ENCODE assay signal across 31 cellular contexts in the genomic region with DNA sequence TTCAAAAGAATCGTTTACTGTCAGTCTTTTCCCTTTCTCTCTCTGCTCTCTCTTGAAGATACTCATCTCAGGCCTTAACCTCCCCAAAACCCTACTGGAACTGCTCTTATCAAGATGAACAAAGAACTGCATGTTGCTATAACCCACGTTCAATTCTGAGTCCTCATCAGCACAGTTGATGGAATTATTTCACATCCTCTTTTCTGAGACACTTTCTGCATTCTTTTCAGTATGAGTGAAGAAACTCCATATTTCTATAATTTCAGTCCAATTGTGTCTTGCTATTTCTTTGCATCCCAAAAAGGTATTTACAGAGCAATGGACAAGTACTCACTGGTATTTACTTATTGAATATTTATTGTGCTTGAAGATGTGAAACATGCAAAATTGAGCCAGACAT.
"Had no signal": no experiment of that assay in that cellular context is flagged by ENCODE, and none has a peak within 500 bp of the region (broad histone marks: within the 10 kb centered on the region; RNA-seq: fewer than 3 reads in every experiment).

No MANE protein-coding gene starts in this region.

- H3K27me3 ChIP-seq: brain microvascular endothelial cell, esophagus muscularis mucosa, foreskin keratinocyte, heart left ventricle, neutrophil, stomach, thyroid gland, upper lobe of left lung, vagina had no signal

- H3K36me3 ChIP-seq: brain microvascular endothelial cell, esophagus muscularis mucosa, heart left ventricle, neutrophil, stomach, thyroid gland, upper lobe of left lung, vagina had no signal

- DNase-seq: activated CD4-positive, alpha-beta memory T cell treated with anti-CD3 and anti-CD28 coated beads for 36 hours; activated CD4-positive, alpha-beta T cell treated with anti-CD3 and anti-CD28 coated beads, Interleukin-2, amount 10 ng/mL, durations not matched to agents 24 days and 14 days; activated CD8-positive, alpha-beta memory T cell treated with anti-CD3 and anti-CD28 coated beads, Interleukin-2, amount 50 U/mL, for 48 hours; activated gamma-delta T cell; activated naive CD4-positive, alpha-beta T cell treated with anti-CD3 and anti-CD28 coated beads, Interleukin-2, amount 50 U/mL, for 16 hours; activated T-cell treated with anti-CD3 and anti-CD28 coated beads, Interleukin-2, amount 50 U/mL, for 24 hours; amniotic stem cell; brain microvascular endothelial cell; caudate nucleus; cortex of kidney; foreskin keratinocyte; heart left ventricle; hypothalamus; immature natural killer cell; kidney; left colon; mammary epithelial cell; nephron progenitor cell; retina; stimulated activated CD4-positive, alpha-beta T cell treated with anti-CD3 and anti-CD28 coated beads, Interleukin-4, amount 100 ng/mL, for 4 hours; stimulated activated CD8-positive, alpha-beta memory T cell treated with anti-CD3 and anti-CD28 coated beads, Interleukin-4, amount 100 ng/mL, for 48 hours; stomach; thyroid gland; upper lobe of left lung had no signal

- H3K27me3 Mint-ChIP-seq: activated CD4-positive, alpha-beta memory T cell treated with anti-CD3 and anti-CD28 coated beads for 36 hours; activated CD4-positive, alpha-beta T cell treated with anti-CD3 and anti-CD28 coated beads, Interleukin-2, amount 10 ng/mL, durations not matched to agents 24 days and 14 days; activated T-cell treated with anti-CD3 and anti-CD28 coated beads, Interleukin-2, amount 50 U/mL, for 24 hours; stimulated activated memory B cell treated with anti-CD40 and anti-IgM and Interleukin-4, amounts not matched to agents 10 μg/mL and 1 μg/mL and 100 μg/mL, for 72 hours had no signal

- H3K4me3 ChIP-seq: esophagus muscularis mucosa, heart left ventricle, skin epidermis, stomach, thyroid gland, upper lobe of left lung, vagina had no signal

- ATAC-seq: foreskin keratinocyte; heart left ventricle; left colon; sciatic nerve; stimulated activated memory B cell treated with anti-CD40 and anti-IgM and Interleukin-4, amounts not matched to agents 10 μg/mL and 1 μg/mL and 100 μg/mL, for 72 hours had no signal

- H3K4me1 Mint-ChIP-seq: activated CD4-positive, alpha-beta T cell treated with anti-CD3 and anti-CD28 coated beads, Interleukin-2, amount 10 ng/mL, durations not matched to agents 24 days and 14 days; immature natural killer cell; nephron progenitor cell; stimulated activated memory B cell treated with anti-CD40 and anti-IgM and Interleukin-4, amounts not matched to agents 10 μg/mL and 1 μg/mL and 100 μg/mL, for 72 hours had no signal

- FAIRE-seq: astrocyte had no signal

- H3K27ac Mint-ChIP-seq: activated CD4-positive, alpha-beta memory T cell treated with anti-CD3 and anti-CD28 coated beads for 36 hours; activated CD4-positive, alpha-beta T cell treated with anti-CD3 and anti-CD28 coated beads, Interleukin-2, amount 10 ng/mL, durations not matched to agents 24 days and 14 days; activated T-cell treated with anti-CD3 and anti-CD28 coated beads, Interleukin-2, amount 50 U/mL, for 24 hours; immature natural killer cell; nephron progenitor cell; stimulated activated memory B cell treated with anti-CD40 and anti-IgM and Interleukin-4, amounts not matched to agents 10 μg/mL and 1 μg/mL and 100 μg/mL, for 72 hours had no signal

- H3K9me3 ChIP-seq: esophagus muscularis mucosa, heart left ventricle, neutrophil, thyroid gland, upper lobe of left lung, vagina had no signal

- H3K4me3 Mint-ChIP-seq: activated CD4-positive, alpha-beta memory T cell treated with anti-CD3 and anti-CD28 coated beads for 36 hours; activated CD4-positive, alpha-beta T cell treated with anti-CD3 and anti-CD28 coated beads, Interleukin-2, amount 10 ng/mL, durations not matched to agents 24 days and 14 days; activated T-cell treated with anti-CD3 and anti-CD28 coated beads, Interleukin-2, amount 50 U/mL, for 24 hours; immature natural killer cell; nephron progenitor cell; stimulated activated memory B cell treated with anti-CD40 and anti-IgM and Interleukin-4, amounts not matched to agents 10 μg/mL and 1 μg/mL and 100 μg/mL, for 72 hours had no signal

- H3K9me3 Mint-ChIP-seq: activated T-cell treated with anti-CD3 and anti-CD28 coated beads, Interleukin-2, amount 50 U/mL, for 24 hours had no signal

- H3K27ac ChIP-seq: brain microvascular endothelial cell, esophagus muscularis mucosa, foreskin keratinocyte, heart left ventricle, neutrophil, skin epidermis, stomach, thyroid gland, upper lobe of left lung, vagina had no signal

- H3K36me3 Mint-ChIP-seq: activated CD4-positive, alpha-beta memory T cell treated with anti-CD3 and anti-CD28 coated beads for 36 hours; immature natural killer cell; stimulated activated memory B cell treated with anti-CD40 and anti-IgM and Interleukin-4, amounts not matched to agents 10 μg/mL and 1 μg/mL and 100 μg/mL, for 72 hours had no signal

- H3K4me1 ChIP-seq: esophagus muscularis mucosa, foreskin keratinocyte, heart left ventricle, stomach, thyroid gland, upper lobe of left lung, vagina had no signal
